Comparison of ENCODE assay signal across 1 cellular context in the genomic region with DNA sequence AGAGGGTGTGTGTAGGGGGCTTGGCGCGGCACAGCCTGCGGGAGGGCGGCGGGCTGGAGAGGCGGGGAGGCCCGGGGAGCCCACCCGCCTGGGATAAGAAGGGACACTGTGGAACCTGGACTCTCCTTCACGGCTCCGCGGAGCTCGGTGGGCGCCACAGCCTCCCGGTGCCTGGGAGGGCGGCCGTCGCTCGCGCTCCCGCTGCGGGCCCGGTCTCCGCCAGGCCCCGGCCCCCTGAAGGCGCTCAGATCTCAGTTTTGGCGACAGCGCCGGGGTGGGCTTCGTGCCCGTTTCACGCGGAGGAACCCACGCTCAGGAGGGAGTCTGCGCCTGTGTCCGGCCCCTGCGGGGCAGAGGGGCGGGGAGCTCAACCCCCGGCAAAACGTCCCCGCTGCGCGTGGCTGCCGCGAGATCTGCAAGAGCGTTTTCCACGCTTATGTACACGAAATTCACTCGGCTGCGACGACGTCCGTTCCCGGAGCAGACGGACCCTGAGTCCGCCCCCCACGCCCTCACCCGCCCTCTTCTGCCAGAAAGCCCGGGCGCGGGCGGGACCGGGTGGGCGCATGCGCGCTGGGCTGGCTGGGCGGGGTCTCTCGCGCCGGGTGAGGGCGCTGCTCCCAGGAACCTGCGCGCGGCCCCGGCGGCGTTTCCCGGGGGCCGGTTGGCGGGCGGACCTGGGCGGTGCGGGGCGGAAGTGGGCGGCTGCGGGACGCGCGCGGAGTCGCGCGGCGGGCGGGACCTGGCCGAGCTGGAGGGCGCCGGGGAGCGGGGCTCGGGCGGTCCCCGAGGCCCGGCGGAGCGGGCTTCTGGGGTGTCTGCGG.
TF ChIP-seq lines count a peak whose summit lies in the region.

TSS of gene NELFB (plus strand) at position 704 of the 824 bp plus-strand sequence.

TF ChIP-seq in HEK293, 187 proteins besides CTCF, POLR2A, EP300 and RAD21 (continued from another document and continues in another):
- TF ChIP-seq, protein P1, sequence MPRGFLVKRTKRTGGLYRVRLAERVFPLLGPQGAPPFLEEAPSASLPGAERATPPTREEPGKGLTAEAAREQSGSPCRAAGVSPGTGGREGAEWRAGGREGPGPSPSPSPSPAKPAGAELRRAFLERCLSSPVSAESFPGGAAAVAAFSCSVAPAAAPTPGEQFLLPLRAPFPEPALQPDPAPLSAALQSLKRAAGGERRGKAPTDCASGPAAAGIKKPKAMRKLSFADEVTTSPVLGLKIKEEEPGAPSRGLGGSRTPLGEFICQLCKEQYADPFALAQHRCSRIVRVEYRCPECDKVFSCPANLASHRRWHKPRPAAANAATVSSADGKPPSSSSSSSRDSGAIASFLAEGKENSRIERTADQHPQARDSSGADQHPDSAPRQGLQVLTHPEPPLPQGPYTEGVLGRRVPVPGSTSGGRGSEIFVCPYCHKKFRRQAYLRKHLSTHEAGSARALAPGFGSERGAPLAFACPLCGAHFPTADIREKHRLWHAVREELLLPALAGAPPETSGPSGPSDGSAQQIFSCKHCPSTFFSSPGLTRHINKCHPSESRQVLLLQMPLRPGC (tag by site-specific recombination; IDR thresholded peaks at IDR 0.05) = peak; percentile 44; the same call in 1 of the 2 replicates
- no peak; the same call in 1 of the 2 replicates for TF ChIP-seq ZNF561 (tag by site-specific recombination; IDR thresholded peaks at IDR 0.05; ENCODE audit: borderline replicate concordance)
- no peak for TF ChIP-seq HOXA7 (CRISPR knock-in tag; IDR thresholded peaks at IDR 0.05; ENCODE audit: borderline replicate concordance)
- no peak for TF ChIP-seq ZNF292 (tag by site-specific recombination; IDR thresholded peaks at IDR 0.05; ENCODE audit: borderline replicate concordance, low read depth)
- TF ChIP-seq, protein P2, sequence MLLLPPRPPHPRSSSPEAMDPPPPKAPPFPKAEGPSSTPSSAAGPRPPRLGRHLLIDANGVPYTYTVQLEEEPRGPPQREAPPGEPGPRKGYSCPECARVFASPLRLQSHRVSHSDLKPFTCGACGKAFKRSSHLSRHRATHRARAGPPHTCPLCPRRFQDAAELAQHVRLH (tag by site-specific recombination; IDR thresholded peaks at IDR 0.05) = no peak
- no peak for TF ChIP-seq ZNF239 (tag by site-specific recombination; IDR thresholded peaks at IDR 0.05)
- no peak for TF ChIP-seq ZNF398 (tag by site-specific recombination; IDR thresholded peaks at IDR 0.05)
- no peak for TF ChIP-seq ZNF777 (tag by site-specific recombination; IDR thresholded peaks at IDR 0.05; ENCODE audit: borderline replicate concordance)
- TF ChIP-seq ZNF624 (tag by site-specific recombination; IDR thresholded peaks at IDR 0.05) = no peak
- TF ChIP-seq, protein P3, sequence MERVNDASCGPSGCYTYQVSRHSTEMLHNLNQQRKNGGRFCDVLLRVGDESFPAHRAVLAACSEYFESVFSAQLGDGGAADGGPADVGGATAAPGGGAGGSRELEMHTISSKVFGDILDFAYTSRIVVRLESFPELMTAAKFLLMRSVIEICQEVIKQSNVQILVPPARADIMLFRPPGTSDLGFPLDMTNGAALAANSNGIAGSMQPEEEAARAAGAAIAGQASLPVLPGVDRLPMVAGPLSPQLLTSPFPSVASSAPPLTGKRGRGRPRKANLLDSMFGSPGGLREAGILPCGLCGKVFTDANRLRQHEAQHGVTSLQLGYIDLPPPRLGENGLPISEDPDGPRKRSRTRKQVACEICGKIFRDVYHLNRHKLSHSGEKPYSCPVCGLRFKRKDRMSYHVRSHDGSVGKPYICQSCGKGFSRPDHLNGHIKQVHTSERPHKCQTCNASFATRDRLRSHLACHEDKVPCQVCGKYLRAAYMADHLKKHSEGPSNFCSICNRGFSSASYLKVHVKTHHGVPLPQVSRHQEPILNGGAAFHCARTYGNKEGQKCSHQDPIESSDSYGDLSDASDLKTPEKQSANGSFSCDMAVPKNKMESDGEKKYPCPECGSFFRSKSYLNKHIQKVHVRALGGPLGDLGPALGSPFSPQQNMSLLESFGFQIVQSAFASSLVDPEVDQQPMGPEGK (tag by site-specific recombination; IDR thresholded peaks at IDR 0.05) = peak; percentile 75
- TF ChIP-seq, protein P4, sequence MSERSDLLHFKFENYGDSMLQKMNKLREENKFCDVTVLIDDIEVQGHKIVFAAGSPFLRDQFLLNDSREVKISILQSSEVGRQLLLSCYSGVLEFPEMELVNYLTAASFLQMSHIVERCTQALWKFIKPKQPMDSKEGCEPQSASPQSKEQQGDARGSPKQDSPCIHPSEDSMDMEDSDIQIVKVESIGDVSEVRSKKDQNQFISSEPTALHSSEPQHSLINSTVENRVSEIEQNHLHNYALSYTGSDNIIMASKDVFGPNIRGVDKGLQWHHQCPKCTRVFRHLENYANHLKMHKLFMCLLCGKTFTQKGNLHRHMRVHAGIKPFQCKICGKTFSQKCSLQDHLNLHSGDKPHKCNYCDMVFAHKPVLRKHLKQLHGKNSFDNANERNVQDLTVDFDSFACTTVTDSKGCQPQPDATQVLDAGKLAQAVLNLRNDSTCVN (tag by site-specific recombination; optimal IDR thresholded peaks at IDR 0.05) = peak; percentile 77
- peak; percentile 88; the same call in 1 of the 2 replicates for TF ChIP-seq ZNF660 (tag by site-specific recombination; IDR thresholded peaks at IDR 0.05)
- TF ChIP-seq YY1 (tag by site-specific recombination; IDR thresholded peaks at IDR 0.05) = peak; percentile 9; the same call in 1 of the 2 replicates
- TF ChIP-seq KLF8 (tag by site-specific recombination; IDR thresholded peaks at IDR 0.05) = peak; percentile 88
- no peak for TF ChIP-seq ZSCAN23 (tag by site-specific recombination; IDR thresholded peaks at IDR 0.05)
- no peak for TF ChIP-seq REPIN1 (tag by site-specific recombination; IDR thresholded peaks at IDR 0.05; ENCODE audit: low read depth)
- TF ChIP-seq ZNF266 (tag by site-specific recombination; IDR thresholded peaks at IDR 0.05; ENCODE audit: low read depth) = no peak
- no peak for TF ChIP-seq ZNF692 (tag by site-specific recombination; IDR thresholded peaks at IDR 0.05)
- TF ChIP-seq ZNF558 (tag by site-specific recombination; IDR thresholded peaks at IDR 0.05) = no peak
- TF ChIP-seq ZNF707 (tag by site-specific recombination; IDR thresholded peaks at IDR 0.05) = no peak
- no peak for TF ChIP-seq TRIM28 (IDR thresholded peaks at IDR 0.05; ENCODE audit: borderline replicate concordance, low read length)
- no peak for TF ChIP-seq ZSCAN16 (tag by site-specific recombination; IDR thresholded peaks at IDR 0.05)
- TF ChIP-seq GFI1B (tag by site-specific recombination; IDR thresholded peaks at IDR 0.05) = no peak
- no peak for TF ChIP-seq ZBTB21 (tag by site-specific recombination; IDR thresholded peaks at IDR 0.05)
- no peak for TF ChIP-seq GLI2 (tag by site-specific recombination; IDR thresholded peaks at IDR 0.05; ENCODE audit: borderline replicate concordance, low read depth)
- no peak for TF ChIP-seq ZNF133 (tag by site-specific recombination; IDR thresholded peaks at IDR 0.05)
- TF ChIP-seq ZNF510 (tag by site-specific recombination; IDR thresholded peaks at IDR 0.05; ENCODE audit: insufficient replicate concordance) = no peak
- TF ChIP-seq ZNF791 (tag by site-specific recombination; IDR thresholded peaks at IDR 0.05) = no peak
- no peak for TF ChIP-seq ZNF23 (tag by site-specific recombination; IDR thresholded peaks at IDR 0.05; ENCODE audit: borderline replicate concordance)
- no peak for TF ChIP-seq ZNF394 (tag by site-specific recombination; IDR thresholded peaks at IDR 0.05; ENCODE audit: borderline replicate concordance)
- TF ChIP-seq ZNF362 (tag by site-specific recombination; IDR thresholded peaks at IDR 0.05) = no peak
- TF ChIP-seq KLF16 (tag by site-specific recombination; IDR thresholded peaks at IDR 0.05) = peak; percentile 94
- TF ChIP-seq ZXDB (tag by site-specific recombination; IDR thresholded peaks at IDR 0.05) = peak; percentile 58
- TF ChIP-seq OVOL3 (tag by site-specific recombination; IDR thresholded peaks at IDR 0.05) = no peak; the same call in 1 of the 2 replicates
- TF ChIP-seq ZNF175 (tag by site-specific recombination; IDR thresholded peaks at IDR 0.05) = no peak
- TF ChIP-seq ZNF600 (tag by site-specific recombination; IDR thresholded peaks at IDR 0.05) = no peak
- no peak for TF ChIP-seq ZSCAN18 (tag by site-specific recombination; IDR thresholded peaks at IDR 0.05)
- 0 out of 2 replicates have a peak, but pooled peaks have one; percentile 36 for TF ChIP-seq ZEB2 (tag by site-specific recombination; IDR thresholded peaks at IDR 0.05)
- no peak for TF ChIP-seq TSHZ1 (tag by site-specific recombination; IDR thresholded peaks at IDR 0.05; ENCODE audit: borderline replicate concordance)
